ENCODE assay signal across 18 cellular contexts in genomic region chr3:130960139-130960779, GRCh38.
DNase-seq lines count a peak whose midpoint lies in the region; ATAC-seq, FAIRE-seq and TF ChIP-seq lines count a peak whose summit lies in the region.
"Had no signal": no experiment of that assay in that cellular context is flagged by ENCODE, and none has a peak within 500 bp of the region (broad histone marks: within the 10 kb centered on the region; RNA-seq: fewer than 3 reads in every experiment).

No MANE protein-coding gene starts in this region.

- no peak for FAIRE-seq in urothelium cell line (lab: Jason Lieb, UNC)
- FAIRE-seq: GM12891 had no signal

- H3K27ac Mint-ChIP-seq in mesothelial cell of epicardium, result peak overlapping the region; percentile 57
- H3K27ac Mint-ChIP-seq: CD4-positive, alpha-beta T cell had no signal

- ATAC-seq in GM18498 (IDR thresholded peaks at IDR 0.05; ENCODE audit: unreplicated experiment), result no peak

- no peaks in the 10 kb centered on the region for H3K27me3 Mint-ChIP-seq in mesothelial cell of epicardium (ENCODE audit: low read depth)
- H3K27me3 Mint-ChIP-seq: CD4-positive, alpha-beta T cell; IgD-negative memory B cell had no signal

- peaks cover 30% of the 10 kb centered on the region for H3K36me3 Mint-ChIP-seq in mesothelial cell of epicardium

- H3K9me3 Mint-ChIP-seq in mesothelial cell of epicardium, result no peaks in the 10 kb centered on the region
- H3K9me3 Mint-ChIP-seq: CD4-positive, alpha-beta T cell; H9; IgD-negative memory B cell had no signal

- H3K4me3 Mint-ChIP-seq in mesothelial cell of epicardium, result no peak overlapping the region
- H3K4me3 Mint-ChIP-seq: CD4-positive, alpha-beta T cell; H9; IgD-negative memory B cell had no signal

- no peak for TF ChIP-seq CTCF in mesothelial cell of epicardium (IDR thresholded peaks at IDR 0.05; ENCODE audit: unreplicated experiment)

- peaks cover 7% of the 10 kb centered on the region for H3K4me1 Mint-ChIP-seq in mesothelial cell of epicardium

- DNase-seq in EH (ENCODE audit: low read depth), result peak; percentile 74
- DNase-seq in HCEC 1CT, result peak; percentile 8
- DNase-seq in amniotic epithelial cell (ENCODE audit: low read depth), result peak; percentile 47
- DNase-seq in mesothelial cell of epicardium (ENCODE audit: low spot score in 2 of 2, unreplicated experiment in 2 of 2), result no peak
- DNase-seq in activated effector memory CD4-positive, alpha-beta T cell treated with Interleukin-2 at 50 U/mL for 16 hours, result no peak
- DNase-seq in urothelium cell line (ENCODE audit: low spot score), result no peak
- DNase-seq: BE2C; CD4-positive, alpha-beta T cell; DMS79; GDM1; H9; NCI-H1105 treated with DMSO at 0.1 percent for 48 hours; NCI-H187; NCI-H748 treated with DMSO at 0.1 percent for 48 hours; OCI-M1 had no signal

Comparison
In these comparisons a context has a peak if more than half of its experiments do, and no peak if none do; other contexts are left out.
1. DNase-seq: peak in EH (single experiment), HCEC 1CT (single experiment) and amniotic epithelial cell (single experiment); none in mesothelial cell of epicardium (0 of 2), activated effector memory CD4-positive, alpha-beta T cell treated with Interleukin-2 at 50 U/mL for 16 hours (single experiment) and urothelium cell line (single experiment).